Comparison of ENCODE assay signal across 26 cellular contexts in genomic region chr9:131323629-131324028, GRCh38. TPM values are rescaled to one million over a fixed set of nuclear protein-coding genes. Genes with fewer than 3 reads are reported as not detected.
DNase-seq lines count a peak whose midpoint lies in the region; ATAC-seq, FAIRE-seq and TF ChIP-seq lines count a peak whose summit lies in the region.
"Had no signal": no experiment of that assay in that cellular context is flagged by ENCODE, and none has a peak within 500 bp of the region (broad histone marks: within the 10 kb centered on the region; RNA-seq: fewer than 3 reads in every experiment).

No MANE protein-coding gene starts in this region.

- H3K14ac ChIP-seq in neuronal stem cell (ENCODE audit: low read length) = no peak overlapping the region

- 83 to 93% (median 91%) methylated on average over 8 of the region's 8 CpGs for WGBS in heart left ventricle, 4 donors
- WGBS in K562 (ENCODE audit: insufficient coverage, low coverage, missing lambda C conversion rate) = 63% methylated on average over 8 of the region's 8 CpGs
- no CpG with 5 or more reads among the region's 8 CpGs for WGBS in neuronal stem cell (ENCODE audit: extremely low coverage in 2 of 2, insufficient read length in 2 of 2, insufficient replicate concordance in 1 of 2), 2 donors
- WGBS in small intestine, 3 donors = 58 to 70% (median 60%) methylated on average over 8 of the region's 8 CpGs

- H3K23ac ChIP-seq in neuronal stem cell (ENCODE audit: low read depth, low read length, poor library complexity) = no peak overlapping the region

- FAIRE-seq in K562 (lab: Jason Lieb, UNC) (no peak), small intestine (lab: Jason Lieb, UNC) (no peak)
- FAIRE-seq: A204.1, D721Med, GM18507, HTR-8/SVneo had no signal

- TF ChIP-seq CTCF in heart left ventricle (IDR thresholded peaks at IDR 0.05) (no peak), right atrium auricular region (IDR thresholded peaks at IDR 0.05) (no peak), K562 (IDR thresholded peaks at IDR 0.05 in 2 of 3, conservative IDR thresholded peaks at IDR 0.05 in 1 of 3; ENCODE audit: insufficient read depth in 2 of 3, low read depth in 1 of 3, low read length in 3 of 3) (no peak)

- no peak overlapping the region for H2AK5ac ChIP-seq in neuronal stem cell (ENCODE audit: low read depth, low read length)

- H2BK12ac ChIP-seq in neuronal stem cell (ENCODE audit: low read length) = no peak overlapping the region

- DNase-seq in heart left ventricle = peak in 3 of 5 donors; percentile 4 to 17 (median 16)
- DNase-seq in right atrium auricular region (ENCODE audit: low spot score) = no peak
- DNase-seq in K562 (ENCODE audit: extremely low read depth in 1 of 4, low spot score in 3 of 4) = peak in 1 of 4 experiments; percentile 10
- DNase-seq in neuronal stem cell (ENCODE audit: low spot score) = no peak
- peak; percentile 11 for DNase-seq in small intestine
- no peak for DNase-seq in A172 (ENCODE audit: low spot score)
- no peak for DNase-seq in activated gamma-delta T cell treated with Interleukin-2 at 50 U/mL for 16 hours
- no peak for DNase-seq in NCI-H187 (lab: John Stamatoyannopoulos, UW)
- DNase-seq: CD4-positive, alpha-beta T cell; GM23248; H7; KG1; MM.1S; NCI-H1048; NCI-H1436; NCI-H2029; NCI-H2227 treated with DMSO at 0.1 percent for 48 hours; NCI-H526 treated with DMSO at 0.1 percent for 48 hours; SHP77 treated with DMSO at 0.1 percent for 48 hours had no signal

- H3K27me3 ChIP-seq in heart left ventricle = no peaks in the 10 kb centered on the region
- H3K27me3 ChIP-seq in right atrium auricular region = no peaks in the 10 kb centered on the region
- no peaks in the 10 kb centered on the region for H3K27me3 ChIP-seq in K562 (ENCODE audit: control insufficient read depth in 2 of 2, insufficient read depth in 2 of 2, low read length in 2 of 2)
- H3K27me3 ChIP-seq in neuronal stem cell (ENCODE audit: control insufficient read depth in 3 of 3, insufficient read depth in 3 of 3, low read depth in 1 of 3, low read length in 3 of 3) = no peaks in the 10 kb centered on the region
- no peaks in the 10 kb centered on the region for H3K27me3 ChIP-seq in small intestine (ENCODE audit: control insufficient read depth in 2 of 2, insufficient read depth in 2 of 2, low read length in 2 of 2)
- H3K27me3 ChIP-seq: BLaER1 treated with 17β-estradiol and CSF1 and Interleukin-3, amounts not matched to agents 10 nM and 100 nM had no signal

- H3K18ac ChIP-seq in neuronal stem cell (ENCODE audit: low read length) = peak overlapping the region; percentile 24

- H2AFZ ChIP-seq in K562 (ENCODE audit: low read depth, low read length) (peak overlapping the region; percentile 40; the same call in 1 of the 2 replicates), neuronal stem cell (ENCODE audit: low read length) (no peak overlapping the region)
- H2AFZ ChIP-seq: GM23248 had no signal

- in situ Hi-C loops in K562 (cut with MboI) = loop anchor here (25.0 kb wide), 1 partner anchor 611 kb away; no protein-coding TSS in a partner anchor

- H3K4me1 ChIP-seq in heart left ventricle (peaks cover 0 to 22% (median 9%) of the 10 kb centered on the region in 12 donors), right atrium auricular region (peaks cover 0 to 24% of the 10 kb centered on the region in 2 donors), K562 (replicated peaks in 1 of 2; ENCODE audit: control insufficient read depth in 2 of 2, insufficient read depth in 2 of 2, low read length in 2 of 2) (peaks cover 7 to 32% of the 10 kb centered on the region in 2 experiments; a peak in 4 of 5 replicates), neuronal stem cell (ENCODE audit: control insufficient read depth in 2 of 2, insufficient read depth in 1 of 2, low read depth in 1 of 2, low read length in 2 of 2) (no peaks in the 10 kb centered on the region), small intestine (ENCODE audit: control insufficient read depth in 2 of 2, insufficient read depth in 1 of 2, low read depth in 1 of 2, low read length in 1 of 2) (no peaks in the 10 kb centered on the region)
- H3K4me1 ChIP-seq: BLaER1 treated with 17β-estradiol and CSF1 and Interleukin-3, amounts not matched to agents 10 nM and 100 nM had no signal

- no TSS peak for BruUV-seq in K562 (replicated peaks; lab: Mats Ljungman, UMichigan)

- no peaks in the 10 kb centered on the region for H4K20me1 ChIP-seq in K562 (replicated peaks; ENCODE audit: control insufficient read depth, insufficient read depth, low read length)
- H4K20me1 ChIP-seq: BLaER1 treated with 17β-estradiol and CSF1 and Interleukin-3, amounts not matched to agents 10 nM and 100 nM had no signal

- no peaks in the 10 kb centered on the region for H3K79me1 ChIP-seq in neuronal stem cell (ENCODE audit: low read depth, low read length)

- TF ChIP-seq RAD21 in K562 (CRISPR knock-in tag; conservative IDR thresholded peaks at IDR 0.05 in 1 of 2, IDR thresholded peaks at IDR 0.05 in 1 of 2) = no peak

- CTCF ChIA-PET in K562 (lab: Yijun Ruan, JAX; ENCODE audit: low intra/inter-chr PET ratio) = no interaction called here

- POLR2A ChIA-PET in K562 (lab: Yijun Ruan, JAX) = interaction anchor here (2.0 kb wide), 1 partner anchor 8 kb away, joined by 5 read pairs; no protein-coding TSS in a partner anchor

- no peak overlapping the region for H3K9ac ChIP-seq in K562 (ENCODE audit: insufficient read depth in 1 of 2, low read depth in 2 of 2, low read length in 2 of 2)
- no peak overlapping the region for H3K9ac ChIP-seq in neuronal stem cell (ENCODE audit: low read depth, low read length, poor library complexity)
- H3K9ac ChIP-seq: BLaER1 treated with 17β-estradiol and CSF1 and Interleukin-3, amounts not matched to agents 10 nM and 100 nM; GM23248 had no signal

- H3K9me1 ChIP-seq in K562 (ENCODE audit: control insufficient read depth, insufficient read depth, low read length) = no peaks in the 10 kb centered on the region

- H3K4ac ChIP-seq in neuronal stem cell (ENCODE audit: low read length) = no peak overlapping the region

- H3K36me3 ChIP-seq in heart left ventricle (no peaks in the 10 kb centered on the region), right atrium auricular region (no peaks in the 10 kb centered on the region), K562 (ENCODE audit: control insufficient read depth, insufficient read depth, low read length) (no peaks in the 10 kb centered on the region), neuronal stem cell (replicated peaks in 1 of 2; ENCODE audit: control insufficient read depth in 2 of 2, insufficient read depth in 2 of 2, low read length in 2 of 2) (no peaks in the 10 kb centered on the region), small intestine (ENCODE audit: control insufficient read depth in 2 of 2, insufficient read depth in 2 of 2, low read length in 2 of 2) (no peaks in the 10 kb centered on the region)
- H3K36me3 ChIP-seq: BLaER1 treated with 17β-estradiol and CSF1 and Interleukin-3, amounts not matched to agents 10 nM and 100 nM had no signal

- H3K4me2 ChIP-seq in K562 (ENCODE audit: insufficient read depth, low read length) (no peak overlapping the region), neuronal stem cell (ENCODE audit: insufficient read depth, low read length, poor library complexity, severe bottlenecking) (no peak overlapping the region)
- H3K4me2 ChIP-seq: BLaER1 treated with 17β-estradiol and CSF1 and Interleukin-3, amounts not matched to agents 10 nM and 100 nM had no signal

- intact Hi-C loops in heart left ventricle (cut with DNase I) (no loop called here), K562 (cut with micrococcal nuclease) (no loop called here)

- H3K4me3 ChIP-seq in heart left ventricle = no peak overlapping the region
- no peak overlapping the region for H3K4me3 ChIP-seq in right atrium auricular region
- H3K4me3 ChIP-seq in K562 = no peak overlapping the region
- no peak overlapping the region for H3K4me3 ChIP-seq in neuronal stem cell (ENCODE audit: low read length in 2 of 2)
- H3K4me3 ChIP-seq in small intestine (ENCODE audit: low read depth in 1 of 2, low read length in 2 of 2) = no peak overlapping the region
- H3K4me3 ChIP-seq: BLaER1 treated with 17β-estradiol and CSF1 and Interleukin-3, amounts not matched to agents 10 nM and 100 nM; GM23248 had no signal

- H2BK120ac ChIP-seq in neuronal stem cell (ENCODE audit: low read depth, low read length) = no peak overlapping the region

- no peak overlapping the region for H2BK5ac ChIP-seq in neuronal stem cell (ENCODE audit: low read length)

- H3K9me3 ChIP-seq in heart left ventricle = no peaks in the 10 kb centered on the region
- no peaks in the 10 kb centered on the region for H3K9me3 ChIP-seq in right atrium auricular region
- H3K9me3 ChIP-seq in K562 (replicated peaks; ENCODE audit: control insufficient read depth, insufficient read depth, low read depth, low read length) = no peaks in the 10 kb centered on the region
- no peaks in the 10 kb centered on the region for H3K9me3 ChIP-seq in neuronal stem cell (replicated peaks in 1 of 2; ENCODE audit: control insufficient read depth in 2 of 2, insufficient read depth in 1 of 2, low read depth in 1 of 2, low read length in 2 of 2)
- no peaks in the 10 kb centered on the region for H3K9me3 ChIP-seq in small intestine (ENCODE audit: control insufficient read depth, low read depth)
- H3K9me3 ChIP-seq: BLaER1 treated with 17β-estradiol and CSF1 and Interleukin-3, amounts not matched to agents 10 nM and 100 nM had no signal

- TF ChIP-seq POLR2A in heart left ventricle (IDR thresholded peaks at IDR 0.05) = no peak
- no peak for TF ChIP-seq POLR2A in K562 (conservative IDR thresholded peaks at IDR 0.05)

- TF ChIP-seq EP300 in K562 (IDR thresholded peaks at IDR 0.05; ENCODE audit: low read length) = no peak

- no peaks in the 10 kb centered on the region for H3K79me2 ChIP-seq in K562 (ENCODE audit: control insufficient read depth, insufficient read depth, low read length)

- H4K91ac ChIP-seq in neuronal stem cell (ENCODE audit: low read depth, low read length, poor library complexity) = no peak overlapping the region

- H4K8ac ChIP-seq in neuronal stem cell (ENCODE audit: low read depth, low read length) = no peak overlapping the region

- peak overlapping the region; percentile 3 for H2BK15ac ChIP-seq in neuronal stem cell (ENCODE audit: low read length)

- ATAC-seq in heart left ventricle = no peak
- ATAC-seq in K562 = no peak
- ATAC-seq: Panc1 had no signal

- H3K27ac ChIP-seq in heart left ventricle = no peak overlapping the region
- peak overlapping the region in 1 of 2 donors; percentile 1 for H3K27ac ChIP-seq in right atrium auricular region
- no peak overlapping the region for H3K27ac ChIP-seq in K562 (ENCODE audit: extremely low read depth, low read depth, low read length)
- no peak overlapping the region for H3K27ac ChIP-seq in neuronal stem cell (replicated peaks; ENCODE audit: low read length)
- no peak overlapping the region for H3K27ac ChIP-seq in small intestine (ENCODE audit: low read depth in 1 of 2, low read length in 1 of 2)
- H3K27ac ChIP-seq: BLaER1 treated with 17β-estradiol and CSF1 and Interleukin-3, amounts not matched to agents 10 nM and 100 nM; GM23248; RWPE1 had no signal

RNA-seq across cellular contexts. Expression of gene PLPP7, which starts 34.1 kb away (rescaled TPM):
- total RNA-seq in heart left ventricle (100 to 1,000 TPM in 6 of 9 donors, 10 to 100 TPM in 3; 78.8 to 293 (median 109) TPM), right atrium auricular region (100 to 1,000 TPM; 124 to 216 TPM), K562 (2014; rRNA removed) (0.23 and 0.65 TPM in 2 replicates), K562 (2014; rRNA removed; fragmentation: Illumina TruSeq; extraction: Trizol) (not detected in 2 replicates), K562 (2015; rRNA removed; fragmentation: Illumina TruSeq; extraction: Trizol) (0.18 and 0.30 TPM in 2 replicates), K562 (2021) (0.56 and 0.93 TPM in 2 replicates)
- polyA plus RNA-seq in heart left ventricle (100 to 1,000 TPM in 1 of 2 donors, 10 to 100 TPM in 1; 56.1 to 166 TPM), K562 (2011; rRNA removed) (0.18 and 0.41 TPM in 2 replicates), K562 (2014; fragmentation: Illumina TruSeq; extraction: Trizol) (0.09 and 0.37 TPM in 2 replicates), K562 (2014; fragmentation: Nextera tagmentation; extraction: Ambion mirVana) (not detected), K562 (2014; rRNA removed) (0.86 TPM in 1 of 2 replicates, not detected in the other), small intestine (1 to 10 TPM in 1 of 3 donors, under 1 TPM in 1, not detected in 1; 0.54 to 1.9 TPM)
- total RNA-seq in K562 (2011; cell fraction: chromatin; rRNA removed; ENCODE audit: low replicate concordance) = 0.49 TPM in 1 of 2 replicates, not detected in the other
- total RNA-seq in K562 (2011; cell fraction: nucleolus; rRNA removed) = 1.1 and 1.2 TPM in 2 replicates
- 0.66 and 0.99 TPM in 2 replicates for total RNA-seq in K562 (2011; cell fraction: nucleoplasm; rRNA removed)
- polyA plus RNA-seq in K562 (2011; cell fraction: cytosol; rRNA removed) = 0.48 and 0.50 TPM in 2 replicates
- polyA plus RNA-seq in K562 (2011; cell fraction: nucleus; rRNA removed) = 0.68 and 0.87 TPM in 2 replicates
- 0.64 and 1.3 TPM in 2 replicates for polyA plus RNA-seq in K562 (2012)
- polyA minus RNA-seq in K562 (2011; rRNA and poly(A)+ RNA removed) = 0.09 and 0.11 TPM in 2 replicates
- not detected in 2 replicates for polyA minus RNA-seq in K562 (2011; cell fraction: cytosol; rRNA and poly(A)+ RNA removed)
- 0.13 and 1.00 TPM in 2 replicates for polyA minus RNA-seq in K562 (2011; cell fraction: nucleus; rRNA and poly(A)+ RNA removed)
- polyA plus RNA-seq in neuronal stem cell (2013, experiment 1 of 2) = 4.2 TPM
- polyA plus RNA-seq in neuronal stem cell (2013, experiment 2 of 2) = 4.1 TPM
- total RNA-seq in A172 (2014; rRNA removed; shearing (Covaris generic)) = 0.14 and 1.0 TPM in 2 replicates

RNA-seq across cellular contexts. Expression of gene FAM78A, which starts 47.3 kb away (rescaled TPM):
- total RNA-seq in heart left ventricle = 10 to 100 TPM; 24.8 to 36.0 (median 33.4) TPM
- 10 to 100 TPM; 13.6 to 37.9 TPM for polyA plus RNA-seq in heart left ventricle
- 10 to 100 TPM; 31.8 to 55.3 TPM for total RNA-seq in right atrium auricular region
- 38.6 and 86.5 TPM in 2 replicates for total RNA-seq in K562 (2011; cell fraction: chromatin; rRNA removed; ENCODE audit: low replicate concordance)
- total RNA-seq in K562 (2011; cell fraction: nucleolus; rRNA removed) = 61.2 and 70.5 TPM in 2 replicates
- 59.7 and 74.0 TPM in 2 replicates for total RNA-seq in K562 (2011; cell fraction: nucleoplasm; rRNA removed)
- 55.5 and 85.8 TPM in 2 replicates for total RNA-seq in K562 (2014; rRNA removed)
- total RNA-seq in K562 (2014; rRNA removed; fragmentation: Illumina TruSeq; extraction: Trizol) = 23.7 and 28.6 TPM in 2 replicates
- 55.6 and 55.9 TPM in 2 replicates for total RNA-seq in K562 (2015; rRNA removed; fragmentation: Illumina TruSeq; extraction: Trizol)
- 103 and 105 TPM in 2 replicates for total RNA-seq in K562 (2021)
- 29.9 and 50.1 TPM in 2 replicates for polyA plus RNA-seq in K562 (2011; rRNA removed)
- polyA plus RNA-seq in K562 (2011; cell fraction: cytosol; rRNA removed) = 60.0 and 102 TPM in 2 replicates
- polyA plus RNA-seq in K562 (2011; cell fraction: nucleus; rRNA removed) = 43.9 and 60.4 TPM in 2 replicates
- polyA plus RNA-seq in K562 (2012) = 66.9 and 81.0 TPM in 2 replicates
- 65.0 and 68.7 TPM in 2 replicates for polyA plus RNA-seq in K562 (2014; fragmentation: Illumina TruSeq; extraction: Trizol)
- 1 to 10 TPM in 1 of 2 experiments, under 1 TPM in 1; 0.56 to 1.2 TPM for polyA plus RNA-seq in K562 (2014; fragmentation: Nextera tagmentation; extraction: Ambion mirVana)
- 55.2 and 59.6 TPM in 2 replicates for polyA plus RNA-seq in K562 (2014; rRNA removed)
- 23.2 and 33.4 TPM in 2 replicates for polyA minus RNA-seq in K562 (2011; rRNA and poly(A)+ RNA removed)
- polyA minus RNA-seq in K562 (2011; cell fraction: cytosol; rRNA and poly(A)+ RNA removed) = 57.5 and 69.4 TPM in 2 replicates
- 13.3 and 20.8 TPM in 2 replicates for polyA minus RNA-seq in K562 (2011; cell fraction: nucleus; rRNA and poly(A)+ RNA removed)
- 2.7 TPM for polyA plus RNA-seq in neuronal stem cell (2013, experiment 1 of 2)
- polyA plus RNA-seq in neuronal stem cell (2013, experiment 2 of 2) = 2.5 TPM
- 1 to 10 TPM in 2 of 3 donors, under 1 TPM in 1; 0.89 to 3.2 (median 1.9) TPM for polyA plus RNA-seq in small intestine
- 1.8 and 2.5 TPM in 2 replicates for total RNA-seq in A172 (2014; rRNA removed; shearing (Covaris generic))

Comparison
In these comparisons a context has a peak if more than half of its experiments do, and no peak if none do; other contexts are left out.
1. DNase-seq: peak in heart left ventricle (3 of 5) and small intestine (single experiment); none in right atrium auricular region (single experiment), neuronal stem cell (single experiment), A172 (single experiment), activated gamma-delta T cell treated with Interleukin-2 at 50 U/mL for 16 hours (single experiment) and NCI-H187 (0 of 2).
2. RNA of gene PLPP7, which starts 34.1 kb away (total RNA-seq): 124 to 216 TPM in right atrium auricular region and 78.8 to 293 TPM in heart left ventricle; 0.14 to 1.0 TPM in A172 and 0.18 to 1.2 TPM in K562; every median in the first group is over 10 times any median in the second.